In the genomic region with DNA sequence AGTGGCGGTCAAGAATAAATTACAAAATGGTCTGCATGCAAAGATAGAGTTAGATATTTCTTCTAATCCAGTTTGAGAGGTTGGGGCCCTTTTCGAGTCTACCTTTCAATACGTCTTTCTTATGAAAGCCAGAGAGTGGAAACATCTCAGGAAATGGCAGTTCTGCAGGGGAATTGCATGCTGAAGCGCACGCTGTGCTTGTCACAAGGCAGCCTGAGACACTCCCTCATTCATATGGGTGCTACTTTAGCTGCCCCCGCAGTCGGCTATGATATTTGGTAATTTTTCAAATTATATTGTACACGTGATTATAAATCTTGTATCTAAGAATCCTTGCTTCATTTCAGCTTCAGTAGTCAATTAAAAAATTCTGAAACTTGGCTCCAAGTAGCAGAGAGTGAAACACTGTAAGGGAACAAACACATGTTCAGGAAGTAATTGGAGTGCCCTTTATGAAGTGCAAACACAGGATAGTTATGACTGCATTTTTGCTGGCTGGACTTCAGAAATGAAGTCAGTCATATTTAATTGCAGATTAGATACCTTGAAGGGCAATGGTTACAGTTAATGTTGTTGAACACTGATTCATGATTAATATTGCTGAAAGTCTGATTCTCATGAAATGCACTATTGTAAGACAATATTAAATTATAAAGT, we compare ENCODE assay signal across 14 cellular contexts.
DNase-seq lines count a peak whose midpoint lies in the region; ATAC-seq and TF ChIP-seq lines count a peak whose summit lies in the region.
"Had no signal": no experiment of that assay in that cellular context is flagged by ENCODE, and none has a peak within 500 bp of the region (broad histone marks: within the 10 kb centered on the region; RNA-seq: fewer than 3 reads in every experiment).

No MANE protein-coding gene starts in this region.

- H3K9me3 Mint-ChIP-seq in activated naive CD4-positive, alpha-beta T cell treated with anti-CD3 and anti-CD28 coated beads, Interleukin-2, amount 10 ng/mL, durations not matched to agents 7 days and 5 days, result no peaks in the 10 kb centered on the region
- H3K9me3 Mint-ChIP-seq: activated naive CD8-positive, alpha-beta T cell treated with anti-CD3 and anti-CD28 coated beads, Interleukin-2, amount 10 ng/mL, durations not matched to agents 7 days and 5 days had no signal

- H3K27ac Mint-ChIP-seq in activated naive CD4-positive, alpha-beta T cell treated with anti-CD3 and anti-CD28 coated beads, Interleukin-2, amount 10 ng/mL, durations not matched to agents 7 days and 5 days, result no peak overlapping the region
- H3K27ac Mint-ChIP-seq: activated naive CD8-positive, alpha-beta T cell treated with anti-CD3 and anti-CD28 coated beads, Interleukin-2, amount 10 ng/mL, durations not matched to agents 7 days and 5 days had no signal

- CTCF ChIA-PET in activated naive CD4-positive, alpha-beta T cell treated with anti-CD3 and anti-CD28 coated beads, Interleukin-2, amount 10 ng/mL, durations not matched to agents 7 days and 5 days (lab: Charles Lee), result no interaction called here

- H3K4me1 Mint-ChIP-seq in activated naive CD4-positive, alpha-beta T cell treated with anti-CD3 and anti-CD28 coated beads, Interleukin-2, amount 10 ng/mL, durations not matched to agents 7 days and 5 days, result no peaks in the 10 kb centered on the region
- H3K4me1 Mint-ChIP-seq: activated naive CD8-positive, alpha-beta T cell treated with anti-CD3 and anti-CD28 coated beads, Interleukin-2, amount 10 ng/mL, durations not matched to agents 7 days and 5 days had no signal

- intact Hi-C loops in colonic mucosa (cut with DNase I), result no loop called here

- H3K27me3 ChIP-seq in colonic mucosa, result no peaks in the 10 kb centered on the region
- no peaks in the 10 kb centered on the region for H3K27me3 ChIP-seq in mucosa of rectum (ENCODE audit: control insufficient read depth in 2 of 2, insufficient read depth in 2 of 2, low read length in 2 of 2)
- H3K27me3 ChIP-seq: BLaER1, sigmoid colon had no signal

- no peak overlapping the region for H3K4me3 ChIP-seq in colonic mucosa
- H3K4me3 ChIP-seq in mucosa of rectum (ENCODE audit: low read length in 2 of 2), result peak overlapping the region; percentile 14 to 55
- H3K4me3 ChIP-seq: BLaER1, HAP-1, sigmoid colon had no signal

- H3K4me1 ChIP-seq in colonic mucosa (peaks cover 14% of the 10 kb centered on the region), mucosa of rectum (ENCODE audit: control insufficient read depth in 2 of 2, insufficient read depth in 2 of 2, low read length in 2 of 2) (peaks cover 5 to 16% of the 10 kb centered on the region in 2 donors)
- H3K4me1 ChIP-seq: BLaER1, sigmoid colon had no signal

- DNase-seq in DMS53 (lab: John Stamatoyannopoulos, UW), result peak; percentile 76
- peak; percentile 87 for DNase-seq in NCI-H2029 (lab: John Stamatoyannopoulos, UW)
- DNase-seq in colonic mucosa, result peak; percentile 45
- no peak for DNase-seq in kidney tubule cell (ENCODE audit: low spot score)
- DNase-seq in GM19240 (ENCODE audit: insufficient read length, low spot score), result no peak
- no peak for DNase-seq in activated naive CD4-positive, alpha-beta T cell treated with anti-CD3 and anti-CD28 coated beads, Interleukin-2, amount 10 ng/mL, durations not matched to agents 7 days and 5 days
- DNase-seq: activated CD4-positive, CD25-positive, alpha-beta regulatory T cell; activated naive CD8-positive, alpha-beta T cell treated with anti-CD3 and anti-CD28 coated beads, Interleukin-2, amount 10 ng/mL, durations not matched to agents 7 days and 5 days; MM.1S; sigmoid colon had no signal

- ATAC-seq in HG03439 (IDR thresholded peaks at IDR 0.05; ENCODE audit: unreplicated experiment), result no peak

- H3K9me3 ChIP-seq in colonic mucosa (no peaks in the 10 kb centered on the region), mucosa of rectum (ENCODE audit: control insufficient read depth in 2 of 2, low read length in 2 of 2) (no peaks in the 10 kb centered on the region)
- H3K9me3 ChIP-seq: BLaER1, HAP-1, sigmoid colon had no signal

- no peak for TF ChIP-seq CTCF in colonic mucosa (IDR thresholded peaks at IDR 0.05)

- H3K9ac ChIP-seq in colonic mucosa (ENCODE audit: low read depth in 2 of 2, low read length in 2 of 2) (peak overlapping the region in 1 of 2 donors; percentile 22), mucosa of rectum (ENCODE audit: low read depth in 1 of 2, low read length in 2 of 2) (peak overlapping the region in 1 of 2 donors; percentile 55)
- H3K9ac ChIP-seq: BLaER1 had no signal

- peak overlapping the region; percentile 63 for H3K27ac ChIP-seq in colonic mucosa
- peak overlapping the region; percentile 61 to 72 for H3K27ac ChIP-seq in mucosa of rectum (ENCODE audit: low read depth in 2 of 2, low read length in 2 of 2)
- H3K27ac ChIP-seq: BLaER1, sigmoid colon had no signal

- no peak overlapping the region for H3K4me3 Mint-ChIP-seq in activated naive CD4-positive, alpha-beta T cell treated with anti-CD3 and anti-CD28 coated beads, Interleukin-2, amount 10 ng/mL, durations not matched to agents 7 days and 5 days
- H3K4me3 Mint-ChIP-seq: activated naive CD8-positive, alpha-beta T cell treated with anti-CD3 and anti-CD28 coated beads, Interleukin-2, amount 10 ng/mL, durations not matched to agents 7 days and 5 days had no signal

- H3K27me3 Mint-ChIP-seq in activated naive CD4-positive, alpha-beta T cell treated with anti-CD3 and anti-CD28 coated beads, Interleukin-2, amount 10 ng/mL, durations not matched to agents 7 days and 5 days, result peaks cover 4% of the 10 kb centered on the region

- H3K36me3 Mint-ChIP-seq in activated naive CD4-positive, alpha-beta T cell treated with anti-CD3 and anti-CD28 coated beads, Interleukin-2, amount 10 ng/mL, durations not matched to agents 7 days and 5 days, result no peaks in the 10 kb centered on the region
- H3K36me3 Mint-ChIP-seq: activated naive CD8-positive, alpha-beta T cell treated with anti-CD3 and anti-CD28 coated beads, Interleukin-2, amount 10 ng/mL, durations not matched to agents 7 days and 5 days had no signal

- H3K36me3 ChIP-seq in colonic mucosa, result no peaks in the 10 kb centered on the region
- H3K36me3 ChIP-seq in mucosa of rectum (ENCODE audit: control insufficient read depth in 2 of 2, insufficient read depth in 2 of 2, low read length in 2 of 2), result no peaks in the 10 kb centered on the region
- H3K36me3 ChIP-seq: BLaER1, HAP-1, sigmoid colon had no signal

Comparison
In these comparisons a context has a peak if more than half of its experiments do, and no peak if none do; other contexts are left out.
1. DNase-seq: peak in DMS53 (single experiment), NCI-H2029 (single experiment) and colonic mucosa (single experiment); none in kidney tubule cell (single experiment), GM19240 (single experiment) and activated naive CD4-positive, alpha-beta T cell treated with anti-CD3 and anti-CD28 coated beads, Interleukin-2, amount 10 ng/mL, durations not matched to agents 7 days and 5 days (single experiment).